In the genomic region with DNA sequence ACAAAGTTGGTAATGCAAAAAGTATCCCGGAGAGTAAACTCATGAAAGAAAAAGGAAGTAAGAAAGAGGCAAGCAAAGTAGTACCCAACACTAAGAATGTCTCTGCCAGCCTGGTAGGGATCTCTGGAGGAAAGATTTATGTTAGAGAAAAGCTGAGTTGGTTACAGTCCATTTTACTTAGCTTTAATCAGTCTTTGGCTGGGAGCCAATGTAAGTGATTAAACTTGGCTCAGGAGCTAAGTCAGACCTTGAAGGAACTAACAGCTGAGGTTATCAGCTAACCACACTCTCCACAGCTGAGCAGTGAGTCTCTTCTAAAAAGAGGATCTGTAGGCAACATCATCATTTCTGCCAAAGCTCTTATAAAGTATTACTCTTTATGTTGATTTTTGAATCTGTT, we compare ENCODE assay signal across 11 cellular contexts.
DNase-seq lines count a peak whose midpoint lies in the region; ATAC-seq and TF ChIP-seq lines count a peak whose summit lies in the region.
"Had no signal": no experiment of that assay in that cellular context is flagged by ENCODE, and none has a peak within 500 bp of the region (broad histone marks: within the 10 kb centered on the region; RNA-seq: fewer than 3 reads in every experiment).

No MANE protein-coding gene starts in this region.

- CTCF ChIA-PET in HEK293T (lab: Yijun Ruan, JAX) = no interaction called here

- DNase-seq in COR-L47 (lab: John Stamatoyannopoulos, UW) = peak; percentile 9
- DNase-seq in HEK293T (ENCODE audit: extremely low spot score) = peak; percentile 6
- peak; percentile 25 for DNase-seq in NCI-H446 treated with DMSO at 0.1 percent for 48 hours (lab: John Stamatoyannopoulos, UW)
- DNase-seq in choroid plexus epithelial cell (ENCODE audit: low read depth) = peak; percentile 8
- no peak for DNase-seq in activated CD4-positive, alpha-beta T cell treated with anti-CD3 and anti-CD28 coated beads for 48 hours
- DNase-seq in coronary artery (ENCODE audit: low spot score) = no peak
- no peak for DNase-seq in NCI-H1930 (lab: John Stamatoyannopoulos, UW)
- DNase-seq: colonic mucosa, Right ventricle myocardium superior had no signal

- TF ChIP-seq CTCF in choroid plexus epithelial cell (conservative IDR thresholded peaks at IDR 0.05; ENCODE audit: low read depth, low read length) (no peak), coronary artery (IDR thresholded peaks at IDR 0.05) (no peak)

- ATAC-seq in GM18520 (IDR thresholded peaks at IDR 0.05; ENCODE audit: unreplicated experiment) = no peak

- H3K4me3 ChIP-seq in choroid plexus epithelial cell (ENCODE audit: low read depth, low read length) = no peak overlapping the region
- no peak overlapping the region for H3K4me3 ChIP-seq in coronary artery
- H3K4me3 ChIP-seq: colonic mucosa had no signal

- no peak overlapping the region for H3K27ac ChIP-seq in coronary artery
- H3K27ac ChIP-seq: colonic mucosa, neutrophil had no signal

- POLR2A ChIA-PET in HEK293T (lab: Yijun Ruan, JAX) = no interaction called here

TF ChIP-seq in HEK293T, 16 proteins besides CTCF, POLR2A, EP300 and RAD21:
- no peak for TF ChIP-seq SP1 (IDR thresholded peaks at IDR 0.05)

Comparison
In these comparisons a context has a peak if more than half of its experiments do, and no peak if none do; other contexts are left out.
1. DNase-seq: peak in COR-L47 (single experiment), HEK293T (single experiment), NCI-H446 treated with DMSO at 0.1 percent for 48 hours (single experiment) and choroid plexus epithelial cell (single experiment); none in activated CD4-positive, alpha-beta T cell treated with anti-CD3 and anti-CD28 coated beads for 48 hours (single experiment), coronary artery (single experiment) and NCI-H1930 (0 of 2).